ENCODE assay signal across 21 cellular contexts in the genomic region with DNA sequence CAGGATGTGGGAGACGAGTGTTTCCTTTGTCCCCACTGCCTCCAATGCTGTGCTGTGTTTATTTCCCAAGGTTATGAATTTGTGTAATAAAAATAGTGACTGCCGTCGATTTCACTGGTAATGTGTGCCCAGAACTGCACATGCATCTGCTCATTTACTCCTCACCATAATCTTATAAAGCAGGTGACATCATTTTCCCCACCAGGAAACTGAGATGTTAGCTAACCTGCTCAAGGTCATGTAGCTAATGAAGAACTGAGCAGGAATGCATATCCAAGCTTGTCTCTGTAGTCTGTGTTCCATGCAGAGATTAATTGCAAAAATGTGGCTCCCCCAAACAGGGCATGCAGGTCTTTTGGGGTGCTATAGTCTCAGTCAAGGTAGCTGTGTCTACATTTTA.
DNase-seq lines count a peak whose midpoint lies in the region; ATAC-seq and TF ChIP-seq lines count a peak whose summit lies in the region.
"Had no signal": no experiment of that assay in that cellular context is flagged by ENCODE, and none has a peak within 500 bp of the region (broad histone marks: within the 10 kb centered on the region; RNA-seq: fewer than 3 reads in every experiment).

No MANE protein-coding gene starts in this region.

- H3K9me3 ChIP-seq in body of pancreas (no peaks in the 10 kb centered on the region), heart left ventricle (no peaks in the 10 kb centered on the region)
- H3K9me3 ChIP-seq: BLaER1, Caco-2, HAP-1 had no signal

- ATAC-seq in body of pancreas (peak; percentile 82), heart left ventricle (no peak), HG03175 (IDR thresholded peaks at IDR 0.05; ENCODE audit: unreplicated experiment) (no peak)
- ATAC-seq: CD8-positive, alpha-beta T cell; GM12878 had no signal

- intact Hi-C loops in body of pancreas (cut with DNase I): no loop called here
- intact Hi-C loops in heart left ventricle (cut with DNase I): no loop called here

- DNase-seq in DMS153 (lab: John Stamatoyannopoulos, UW): peak; percentile 18
- DNase-seq in DMS153 treated with DMSO at 0.1 percent for 48 hours (lab: John Stamatoyannopoulos, UW; ENCODE audit: unreplicated experiment): no peak
- DNase-seq in DMS 273 (lab: John Stamatoyannopoulos, UW; ENCODE audit: unreplicated experiment): peak; percentile 88
- DNase-seq in NCI-H1694 treated with DMSO at 0.1 percent for 48 hours (lab: John Stamatoyannopoulos, UW): peak; percentile 94
- DNase-seq in body of pancreas: no peak
- DNase-seq in heart left ventricle: no peak
- no peak for DNase-seq in superior temporal gyrus (ENCODE audit: extremely low spot score)
- DNase-seq: Caco-2; CD4-positive, CD25-positive, alpha-beta regulatory T cell; CD8-positive, alpha-beta T cell; DMS79; EL; GDM1; GOT3; HFFc6 had no signal

- H3K36me3 ChIP-seq in body of pancreas (replicated peaks in 1 of 2; ENCODE audit: insufficient read depth in 1 of 2, low read depth in 2 of 2) (no peaks in the 10 kb centered on the region), heart left ventricle (no peaks in the 10 kb centered on the region)
- H3K36me3 ChIP-seq: BLaER1, HAP-1 had no signal

- H3K27me3 ChIP-seq in body of pancreas (no peaks in the 10 kb centered on the region), heart left ventricle (peaks cover 0 to 7% (median 0%) of the 10 kb centered on the region in 9 donors)
- H3K27me3 ChIP-seq: BLaER1 had no signal

- TF ChIP-seq CTCF in body of pancreas (IDR thresholded peaks at IDR 0.05) (no peak), heart left ventricle (IDR thresholded peaks at IDR 0.05) (no peak)

- H3K27ac ChIP-seq in body of pancreas: peak overlapping the region in 2 of 4 donors; percentile 35 to 38
- no peak overlapping the region for H3K27ac ChIP-seq in heart left ventricle
- H3K27ac ChIP-seq: 22Rv1, BLaER1, C4-2B had no signal

- no peak overlapping the region for H3K4me3 ChIP-seq in body of pancreas
- H3K4me3 ChIP-seq in heart left ventricle: no peak overlapping the region
- H3K4me3 ChIP-seq: BLaER1, GM12878, HAP-1 had no signal

- 14 to 29% methylated on average over 3 of the region's 3 CpGs for WGBS in body of pancreas, 2 donors
- WGBS in heart left ventricle, 4 donors: 35 to 61% (median 43%) methylated on average over 3 of the region's 3 CpGs

- H3K4me1 ChIP-seq in body of pancreas (peaks cover 15% of the 10 kb centered on the region), heart left ventricle (peaks cover 0 to 6% (median 0%) of the 10 kb centered on the region in 12 donors)
- H3K4me1 ChIP-seq: Caco-2, HAP-1 had no signal

- TF ChIP-seq POLR2A in body of pancreas (IDR thresholded peaks at IDR 0.05) (no peak), heart left ventricle (IDR thresholded peaks at IDR 0.05) (no peak)

Comparison
In these comparisons a context has a peak if more than half of its experiments do, and no peak if none do; other contexts are left out.
1. DNase-seq: peak in DMS153 (single experiment), DMS 273 (single experiment) and NCI-H1694 treated with DMSO at 0.1 percent for 48 hours (single experiment); none in DMS153 treated with DMSO at 0.1 percent for 48 hours (single experiment), body of pancreas (0 of 4), heart left ventricle (0 of 5) and superior temporal gyrus (single experiment).